ENCODE assay signal across 8 cellular contexts in genomic region chr5:178153530-178154340, GRCh38. TPM values are rescaled to one million over a fixed set of nuclear protein-coding genes. Genes with fewer than 3 reads are reported as not detected.
A peak's percentile ranks its signal among the peaks of the same experiment; 100 is the strongest.
DNase-seq lines count a peak whose midpoint lies in the region; ATAC-seq lines count a peak whose summit lies in the region.

NHP2 (minus strand) TSS chr5:178153885; CDS start chr5:178153817, 68 bp downstream.

- peaks cover 36% of the 10 kb centered on the region for H3K4me1 ChIP-seq in BLaER1

- H3K9me3 Mint-ChIP-seq in activated CD4-positive, alpha-beta T cell treated with anti-CD3 and anti-CD28 coated beads, Interleukin-2, amount 10 ng/mL, durations not matched to agents 7 days and 5 days: no peaks in the 10 kb centered on the region

- H3K4me3 Mint-ChIP-seq in activated CD4-positive, alpha-beta T cell treated with anti-CD3 and anti-CD28 coated beads, Interleukin-2, amount 10 ng/mL, durations not matched to agents 7 days and 5 days: peak within 1 kb of the TSS; percentile 94

- POLR2A ChIA-PET in activated CD4-positive, alpha-beta T cell treated with anti-CD3 and anti-CD28 coated beads, Interleukin-2, amount 10 ng/mL, durations not matched to agents 7 days and 5 days (lab: Charles Lee): interaction anchor here (0.6 to 0.8 kb wide), 3 partner anchors 11 to 690 kb away, joined by 3 read pairs; no protein-coding TSS in a partner anchor

- CTCF ChIA-PET in activated CD4-positive, alpha-beta T cell treated with anti-CD3 and anti-CD28 coated beads, Interleukin-2, amount 10 ng/mL, durations not matched to agents 7 days and 5 days (lab: Charles Lee): interaction anchor here (0.9 to 2.5 kb wide), 5 partner anchors 10 to 78 kb away, joined by 3 to 8 read pairs (median 5); no protein-coding TSS in a partner anchor

- peaks cover 46% of the 10 kb centered on the region for H3K4me1 Mint-ChIP-seq in activated CD4-positive, alpha-beta T cell treated with anti-CD3 and anti-CD28 coated beads, Interleukin-2, amount 10 ng/mL, durations not matched to agents 7 days and 5 days

- H3K36me3 Mint-ChIP-seq in activated CD4-positive, alpha-beta T cell treated with anti-CD3 and anti-CD28 coated beads, Interleukin-2, amount 10 ng/mL, durations not matched to agents 7 days and 5 days (ENCODE audit: low read depth): peaks cover 29% of the 10 kb centered on the region

- peak; percentile 99 for DNase-seq in NCI-H69 (lab: John Stamatoyannopoulos, UW)
- DNase-seq in activated CD4-positive, alpha-beta T cell treated with anti-CD3 and anti-CD28 coated beads, Interleukin-2, amount 10 ng/mL, durations not matched to agents 7 days and 5 days: peak; percentile 98
- peak; percentile 99 for DNase-seq in dedifferentiated amniotic fluid mesenchymal stem cell (ENCODE audit: extremely low spot score)
- peak; percentile 99 for DNase-seq in left kidney (ENCODE audit: low read depth, low spot score)
- peak; percentile 99 for DNase-seq in stimulated activated CD4-positive, alpha-beta T cell treated with anti-CD3 and anti-CD28 coated beads, Interleukin-2, amount 100 ng/mL, for 24 hours

- peak within 1 kb of the TSS; percentile 92 for H3K27ac Mint-ChIP-seq in activated CD4-positive, alpha-beta T cell treated with anti-CD3 and anti-CD28 coated beads, Interleukin-2, amount 10 ng/mL, durations not matched to agents 7 days and 5 days

- peak within 1 kb of the TSS; percentile 85 for H3K4me3 ChIP-seq in BLaER1

- H3K27me3 Mint-ChIP-seq in activated CD4-positive, alpha-beta T cell treated with anti-CD3 and anti-CD28 coated beads, Interleukin-2, amount 10 ng/mL, durations not matched to agents 7 days and 5 days: no peaks in the 10 kb centered on the region

- no peaks in the 10 kb centered on the region for H3K9me3 ChIP-seq in BLaER1

- ATAC-seq in GM19328 (IDR thresholded peaks at IDR 0.05; ENCODE audit: unreplicated experiment): peak; percentile 97
- ATAC-seq in HG03520 (IDR thresholded peaks at IDR 0.05; ENCODE audit: unreplicated experiment): peak; percentile 99

- peaks cover 41% of the 10 kb centered on the region for H3K36me3 ChIP-seq in BLaER1

- H3K4me2 ChIP-seq in BLaER1: peak within 1 kb of the TSS; percentile 99

- no peaks in the 10 kb centered on the region for H3K27me3 ChIP-seq in BLaER1

- H3K9ac ChIP-seq in BLaER1: peak within 1 kb of the TSS; percentile 91

- H4K20me1 ChIP-seq in BLaER1: peaks cover 35% of the 10 kb centered on the region

- peak within 1 kb of the TSS; percentile 81 for H3K27ac ChIP-seq in BLaER1

RNA-seq across cellular contexts. Expression of gene NHP2, which starts in this region (rescaled TPM):
- total RNA-seq in activated CD4-positive, alpha-beta T cell treated with anti-CD3 and anti-CD28 coated beads, Interleukin-2, amount 10 ng/mL, durations not matched to agents 7 days and 5 days: 100 to 1,000 TPM; 145 TPM

Comparison
In these comparisons a context has a peak if more than half of its experiments do, and no peak if none do; other contexts are left out.
1. Peak in every context shown above with its lines: DNase-seq, ATAC-seq, H3K4me3 ChIP-seq and H3K27ac ChIP-seq.